ENCODE assay signal across 19 cellular contexts in genomic region chr9:92424340-92424739, GRCh38. TPM values are rescaled to one million over a fixed set of nuclear protein-coding genes. Genes with fewer than 3 reads are reported as not detected.
DNase-seq lines count a peak whose midpoint lies in the region; ATAC-seq and TF ChIP-seq lines count a peak whose summit lies in the region.
"Had no signal": no experiment of that assay in that cellular context is flagged by ENCODE, and none has a peak within 500 bp of the region (broad histone marks: within the 10 kb centered on the region; RNA-seq: fewer than 3 reads in every experiment).

TSS of gene OMD (minus strand) at chr9:92424471. CDS start at chr9:92417558, 6,913 bp downstream.

- TF ChIP-seq CTCF in choroid plexus epithelial cell (conservative IDR thresholded peaks at IDR 0.05; ENCODE audit: low read depth, low read length) (no peak), lower lobe of right lung (IDR thresholded peaks at IDR 0.05) (no peak), suprapubic skin (IDR thresholded peaks at IDR 0.05) (no peak)

- H3K27me3 ChIP-seq in lower lobe of right lung (ENCODE audit: low read depth) (no peaks in the 10 kb centered on the region), suprapubic skin (no peaks in the 10 kb centered on the region)
- H3K27me3 ChIP-seq: BLaER1 had no signal

- no peak within 1 kb of the TSS for H3K27ac ChIP-seq in lower lobe of right lung
- H3K27ac ChIP-seq in suprapubic skin: peak within 1 kb of the TSS; percentile 27
- H3K27ac ChIP-seq: BLaER1 had no signal

- peak; percentile 60 for DNase-seq in GM04503 (ENCODE audit: low read depth)
- DNase-seq in choroid plexus epithelial cell (ENCODE audit: low read depth): peak; percentile 11
- no peak for DNase-seq in lower lobe of right lung
- DNase-seq in suprapubic skin (ENCODE audit: low spot score in 2 of 2): no peak
- no peak for DNase-seq in UCSD-AML1 (lab: John Stamatoyannopoulos, UW; ENCODE audit: unreplicated experiment)
- DNase-seq in epidermal melanocyte (ENCODE audit: insufficient read length, low spot score): no peak
- DNase-seq in T-helper 2 cell treated with Interferon-gamma antibody and Interleukin-4, amounts not matched to agents 5 μg/mL and 100 μg/mL, for 36 hours (ENCODE audit: low spot score): no peak
- DNase-seq: activated CD8-positive, alpha-beta memory T cell treated with anti-CD3 and anti-CD28 coated beads for 24 hours; activated gamma-delta T cell treated with Interleukin-2 at 50 U/mL for 16 hours; DMS79 treated with DMSO at 0.1 percent for 48 hours; kidney glomerular epithelial cell; natural killer cell; NCI-H146; NCI-H524 treated with DMSO at 0.1 percent for 48 hours; RPMI8226; T1000 had no signal

- H3K4me1 ChIP-seq in lower lobe of right lung: no peaks in the 10 kb centered on the region
- peaks cover 7% of the 10 kb centered on the region for H3K4me1 ChIP-seq in suprapubic skin
- H3K4me1 ChIP-seq: BLaER1 had no signal

- intact Hi-C loops in lower lobe of right lung (cut with DNase I): no loop called here

- no peaks in the 10 kb centered on the region for H3K27me3 Mint-ChIP-seq in T-helper 2 cell treated with Interferon-gamma antibody and Interleukin-4, amounts not matched to agents 5 μg/mL and 100 μg/mL, for 36 hours (ENCODE audit: low read depth)

- ATAC-seq in lower lobe of right lung (no peak), GM18867 (IDR thresholded peaks at IDR 0.05; ENCODE audit: unreplicated experiment) (no peak)
- ATAC-seq: GM12878, natural killer cell had no signal

- 44% methylated on average over 1 of the region's 1 CpG for WGBS in suprapubic skin

- H3K9me3 Mint-ChIP-seq in T-helper 2 cell treated with Interferon-gamma antibody and Interleukin-4, amounts not matched to agents 5 μg/mL and 100 μg/mL, for 36 hours: no peaks in the 10 kb centered on the region
- H3K9me3 Mint-ChIP-seq: natural killer cell had no signal

- H3K36me3 Mint-ChIP-seq in T-helper 2 cell treated with Interferon-gamma antibody and Interleukin-4, amounts not matched to agents 5 μg/mL and 100 μg/mL, for 36 hours (ENCODE audit: low read depth): no peaks in the 10 kb centered on the region
- H3K36me3 Mint-ChIP-seq: natural killer cell had no signal

- no peak for TF ChIP-seq POLR2A in suprapubic skin (IDR thresholded peaks at IDR 0.05)

- H3K4me3 ChIP-seq in choroid plexus epithelial cell (ENCODE audit: low read depth, low read length) (no peak within 1 kb of the TSS), lower lobe of right lung (peak within 1 kb of the TSS; percentile 32), suprapubic skin (peak within 1 kb of the TSS; percentile 30)
- H3K4me3 ChIP-seq: BLaER1, GM12878 had no signal

- no peak within 1 kb of the TSS for H3K27ac Mint-ChIP-seq in T-helper 2 cell treated with Interferon-gamma antibody and Interleukin-4, amounts not matched to agents 5 μg/mL and 100 μg/mL, for 36 hours
- H3K27ac Mint-ChIP-seq: natural killer cell had no signal

- no peak for TF ChIP-seq EP300 in suprapubic skin (IDR thresholded peaks at IDR 0.05)

- peaks cover 4% of the 10 kb centered on the region for H3K4me1 Mint-ChIP-seq in T-helper 2 cell treated with Interferon-gamma antibody and Interleukin-4, amounts not matched to agents 5 μg/mL and 100 μg/mL, for 36 hours (ENCODE audit: low read depth)
- H3K4me1 Mint-ChIP-seq: natural killer cell had no signal

- no peak within 1 kb of the TSS for H3K4me3 Mint-ChIP-seq in T-helper 2 cell treated with Interferon-gamma antibody and Interleukin-4, amounts not matched to agents 5 μg/mL and 100 μg/mL, for 36 hours
- H3K4me3 Mint-ChIP-seq: natural killer cell had no signal

- H3K9me3 ChIP-seq in lower lobe of right lung (no peaks in the 10 kb centered on the region), suprapubic skin (no peaks in the 10 kb centered on the region)
- H3K9me3 ChIP-seq: BLaER1 had no signal

- H3K36me3 ChIP-seq in lower lobe of right lung (no peaks in the 10 kb centered on the region), suprapubic skin (no peaks in the 10 kb centered on the region)
- H3K36me3 ChIP-seq: BLaER1 had no signal

RNA-seq across cellular contexts. Expression of gene OMD, which starts in this region (rescaled TPM):
- total RNA-seq in lower lobe of right lung (4.1 TPM), suprapubic skin (1 to 10 TPM; 2.5 to 5.2 (median 2.7) TPM)
- total RNA-seq: GM12878, natural killer cell had no signal

Comparison
In these comparisons a context has a peak if more than half of its experiments do, and no peak if none do; other contexts are left out.
1. DNase-seq: peak in GM04503 (single experiment) and choroid plexus epithelial cell (single experiment); none in lower lobe of right lung (single experiment), suprapubic skin (0 of 2), UCSD-AML1 (single experiment), epidermal melanocyte (single experiment) and T-helper 2 cell treated with Interferon-gamma antibody and Interleukin-4, amounts not matched to agents 5 μg/mL and 100 μg/mL, for 36 hours (single experiment).